Comparison of ENCODE assay signal across 1 cellular context in the genomic region with DNA sequence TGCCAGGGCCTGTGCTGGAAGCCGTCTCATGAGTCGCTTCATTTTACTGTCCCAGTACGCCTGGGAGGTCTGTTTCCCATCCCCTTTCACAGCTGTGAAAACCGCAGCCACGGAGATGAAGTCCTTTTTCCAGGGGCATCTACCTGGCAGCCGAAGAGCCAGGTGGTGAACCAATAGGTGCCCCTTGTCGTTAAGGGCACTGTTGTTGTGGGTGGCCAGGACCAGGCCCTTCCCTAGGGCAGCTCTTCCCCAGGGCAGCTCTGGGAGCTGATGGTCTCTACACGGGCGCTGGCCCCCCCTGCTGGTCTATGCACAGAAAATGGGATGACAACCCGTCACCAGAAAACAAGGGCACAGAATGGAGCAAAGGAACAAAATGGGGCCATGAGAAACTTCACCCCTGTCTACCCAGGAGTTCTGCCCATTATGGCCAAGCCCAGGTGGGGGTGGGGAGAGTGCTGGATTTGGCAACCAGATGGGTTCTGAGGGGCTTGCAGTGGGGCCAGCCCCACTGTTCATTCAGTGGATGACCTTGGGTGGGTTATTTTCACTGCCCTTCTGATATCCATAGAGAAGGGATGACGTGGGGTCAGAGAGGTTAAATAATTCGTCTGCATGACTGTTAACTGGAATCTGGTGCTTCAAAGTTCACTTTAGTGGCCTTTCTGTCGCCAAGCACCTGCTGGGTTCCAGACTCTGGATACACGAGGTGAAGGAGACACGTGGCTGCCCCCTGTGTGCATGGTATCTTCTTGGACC.
TF ChIP-seq lines count a peak whose summit lies in the region.

No MANE protein-coding gene starts in this region.

TF ChIP-seq in HepG2, 621 proteins besides CTCF, POLR2A, EP300 and RAD21 (continued from another document and continues in another):
- TF ChIP-seq, protein P1, sequence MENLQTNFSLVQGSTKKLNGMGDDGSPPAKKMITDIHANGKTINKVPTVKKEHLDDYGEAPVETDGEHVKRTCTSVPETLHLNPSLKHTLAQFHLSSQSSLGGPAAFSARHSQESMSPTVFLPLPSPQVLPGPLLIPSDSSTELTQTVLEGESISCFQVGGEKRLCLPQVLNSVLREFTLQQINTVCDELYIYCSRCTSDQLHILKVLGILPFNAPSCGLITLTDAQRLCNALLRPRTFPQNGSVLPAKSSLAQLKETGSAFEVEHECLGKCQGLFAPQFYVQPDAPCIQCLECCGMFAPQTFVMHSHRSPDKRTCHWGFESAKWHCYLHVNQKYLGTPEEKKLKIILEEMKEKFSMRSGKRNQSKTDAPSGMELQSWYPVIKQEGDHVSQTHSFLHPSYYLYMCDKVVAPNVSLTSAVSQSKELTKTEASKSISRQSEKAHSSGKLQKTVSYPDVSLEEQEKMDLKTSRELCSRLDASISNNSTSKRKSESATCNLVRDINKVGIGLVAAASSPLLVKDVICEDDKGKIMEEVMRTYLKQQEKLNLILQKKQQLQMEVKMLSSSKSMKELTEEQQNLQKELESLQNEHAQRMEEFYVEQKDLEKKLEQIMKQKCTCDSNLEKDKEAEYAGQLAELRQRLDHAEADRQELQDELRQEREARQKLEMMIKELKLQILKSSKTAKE (CRISPR knock-in tag; IDR thresholded peaks at IDR 0.05; ENCODE audit: borderline replicate concordance) = no peak
- TF ChIP-seq, protein P2, sequence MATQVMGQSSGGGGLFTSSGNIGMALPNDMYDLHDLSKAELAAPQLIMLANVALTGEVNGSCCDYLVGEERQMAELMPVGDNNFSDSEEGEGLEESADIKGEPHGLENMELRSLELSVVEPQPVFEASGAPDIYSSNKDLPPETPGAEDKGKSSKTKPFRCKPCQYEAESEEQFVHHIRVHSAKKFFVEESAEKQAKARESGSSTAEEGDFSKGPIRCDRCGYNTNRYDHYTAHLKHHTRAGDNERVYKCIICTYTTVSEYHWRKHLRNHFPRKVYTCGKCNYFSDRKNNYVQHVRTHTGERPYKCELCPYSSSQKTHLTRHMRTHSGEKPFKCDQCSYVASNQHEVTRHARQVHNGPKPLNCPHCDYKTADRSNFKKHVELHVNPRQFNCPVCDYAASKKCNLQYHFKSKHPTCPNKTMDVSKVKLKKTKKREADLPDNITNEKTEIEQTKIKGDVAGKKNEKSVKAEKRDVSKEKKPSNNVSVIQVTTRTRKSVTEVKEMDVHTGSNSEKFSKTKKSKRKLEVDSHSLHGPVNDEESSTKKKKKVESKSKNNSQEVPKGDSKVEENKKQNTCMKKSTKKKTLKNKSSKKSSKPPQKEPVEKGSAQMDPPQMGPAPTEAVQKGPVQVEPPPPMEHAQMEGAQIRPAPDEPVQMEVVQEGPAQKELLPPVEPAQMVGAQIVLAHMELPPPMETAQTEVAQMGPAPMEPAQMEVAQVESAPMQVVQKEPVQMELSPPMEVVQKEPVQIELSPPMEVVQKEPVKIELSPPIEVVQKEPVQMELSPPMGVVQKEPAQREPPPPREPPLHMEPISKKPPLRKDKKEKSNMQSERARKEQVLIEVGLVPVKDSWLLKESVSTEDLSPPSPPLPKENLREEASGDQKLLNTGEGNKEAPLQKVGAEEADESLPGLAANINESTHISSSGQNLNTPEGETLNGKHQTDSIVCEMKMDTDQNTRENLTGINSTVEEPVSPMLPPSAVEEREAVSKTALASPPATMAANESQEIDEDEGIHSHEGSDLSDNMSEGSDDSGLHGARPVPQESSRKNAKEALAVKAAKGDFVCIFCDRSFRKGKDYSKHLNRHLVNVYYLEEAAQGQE (IDR thresholded peaks at IDR 0.05; ENCODE audit: borderline replicate concordance in 1 of 2, low read depth in 1 of 2, low read length in 2 of 2) = no peak
- TF ChIP-seq ZSCAN31 (CRISPR knock-in tag; IDR thresholded peaks at IDR 0.05; ENCODE audit: low read depth) = 0 out of 2 replicates have a peak, but pooled peaks have one; percentile 49
- TF ChIP-seq, protein P3, sequence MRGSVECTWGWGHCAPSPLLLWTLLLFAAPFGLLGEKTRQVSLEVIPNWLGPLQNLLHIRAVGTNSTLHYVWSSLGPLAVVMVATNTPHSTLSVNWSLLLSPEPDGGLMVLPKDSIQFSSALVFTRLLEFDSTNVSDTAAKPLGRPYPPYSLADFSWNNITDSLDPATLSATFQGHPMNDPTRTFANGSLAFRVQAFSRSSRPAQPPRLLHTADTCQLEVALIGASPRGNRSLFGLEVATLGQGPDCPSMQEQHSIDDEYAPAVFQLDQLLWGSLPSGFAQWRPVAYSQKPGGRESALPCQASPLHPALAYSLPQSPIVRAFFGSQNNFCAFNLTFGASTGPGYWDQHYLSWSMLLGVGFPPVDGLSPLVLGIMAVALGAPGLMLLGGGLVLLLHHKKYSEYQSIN (CRISPR knock-in tag; IDR thresholded peaks at IDR 0.05; ENCODE audit: borderline replicate concordance) = no peak
- TF ChIP-seq, protein P4, sequence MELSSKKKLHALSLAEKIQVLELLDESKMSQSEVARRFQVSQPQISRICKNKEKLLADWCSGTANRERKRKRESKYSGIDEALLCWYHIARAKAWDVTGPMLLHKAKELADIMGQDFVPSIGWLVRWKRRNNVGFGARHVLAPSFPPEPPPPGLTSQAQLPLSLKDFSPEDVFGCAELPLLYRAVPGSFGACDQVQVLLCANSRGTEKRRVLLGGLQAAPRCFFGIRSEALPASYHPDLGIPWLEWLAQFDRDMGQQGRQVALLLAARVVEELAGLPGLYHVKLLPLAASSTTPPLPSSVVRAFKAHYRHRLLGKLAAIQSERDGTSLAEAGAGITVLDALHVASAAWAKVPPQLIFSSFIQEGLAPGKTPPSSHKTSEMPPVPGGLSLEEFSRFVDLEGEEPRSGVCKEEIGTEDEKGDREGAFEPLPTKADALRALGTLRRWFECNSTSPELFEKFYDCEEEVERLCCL (CRISPR knock-in tag; IDR thresholded peaks at IDR 0.05; ENCODE audit: borderline replicate concordance) = no peak
- TF ChIP-seq, protein P5, sequence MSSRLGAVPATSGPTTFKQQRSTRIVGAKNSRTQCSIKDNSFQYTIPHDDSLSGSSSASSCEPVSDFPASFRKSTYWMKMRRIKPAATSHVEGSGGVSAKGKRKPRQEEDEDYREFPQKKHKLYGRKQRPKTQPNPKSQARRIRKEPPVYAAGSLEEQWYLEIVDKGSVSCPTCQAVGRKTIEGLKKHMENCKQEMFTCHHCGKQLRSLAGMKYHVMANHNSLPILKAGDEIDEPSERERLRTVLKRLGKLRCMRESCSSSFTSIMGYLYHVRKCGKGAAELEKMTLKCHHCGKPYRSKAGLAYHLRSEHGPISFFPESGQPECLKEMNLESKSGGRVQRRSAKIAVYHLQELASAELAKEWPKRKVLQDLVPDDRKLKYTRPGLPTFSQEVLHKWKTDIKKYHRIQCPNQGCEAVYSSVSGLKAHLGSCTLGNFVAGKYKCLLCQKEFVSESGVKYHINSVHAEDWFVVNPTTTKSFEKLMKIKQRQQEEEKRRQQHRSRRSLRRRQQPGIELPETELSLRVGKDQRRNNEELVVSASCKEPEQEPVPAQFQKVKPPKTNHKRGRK (CRISPR knock-in tag; IDR thresholded peaks at IDR 0.05) = no peak
- TF ChIP-seq SALL1 (CRISPR knock-in tag; IDR thresholded peaks at IDR 0.05) = peak; percentile 86
- TF ChIP-seq, protein P6, sequence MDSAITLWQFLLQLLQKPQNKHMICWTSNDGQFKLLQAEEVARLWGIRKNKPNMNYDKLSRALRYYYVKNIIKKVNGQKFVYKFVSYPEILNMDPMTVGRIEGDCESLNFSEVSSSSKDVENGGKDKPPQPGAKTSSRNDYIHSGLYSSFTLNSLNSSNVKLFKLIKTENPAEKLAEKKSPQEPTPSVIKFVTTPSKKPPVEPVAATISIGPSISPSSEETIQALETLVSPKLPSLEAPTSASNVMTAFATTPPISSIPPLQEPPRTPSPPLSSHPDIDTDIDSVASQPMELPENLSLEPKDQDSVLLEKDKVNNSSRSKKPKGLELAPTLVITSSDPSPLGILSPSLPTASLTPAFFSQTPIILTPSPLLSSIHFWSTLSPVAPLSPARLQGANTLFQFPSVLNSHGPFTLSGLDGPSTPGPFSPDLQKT (CRISPR knock-in tag; IDR thresholded peaks at IDR 0.05; ENCODE audit: borderline replicate concordance) = no peak
- TF ChIP-seq, protein P7, sequence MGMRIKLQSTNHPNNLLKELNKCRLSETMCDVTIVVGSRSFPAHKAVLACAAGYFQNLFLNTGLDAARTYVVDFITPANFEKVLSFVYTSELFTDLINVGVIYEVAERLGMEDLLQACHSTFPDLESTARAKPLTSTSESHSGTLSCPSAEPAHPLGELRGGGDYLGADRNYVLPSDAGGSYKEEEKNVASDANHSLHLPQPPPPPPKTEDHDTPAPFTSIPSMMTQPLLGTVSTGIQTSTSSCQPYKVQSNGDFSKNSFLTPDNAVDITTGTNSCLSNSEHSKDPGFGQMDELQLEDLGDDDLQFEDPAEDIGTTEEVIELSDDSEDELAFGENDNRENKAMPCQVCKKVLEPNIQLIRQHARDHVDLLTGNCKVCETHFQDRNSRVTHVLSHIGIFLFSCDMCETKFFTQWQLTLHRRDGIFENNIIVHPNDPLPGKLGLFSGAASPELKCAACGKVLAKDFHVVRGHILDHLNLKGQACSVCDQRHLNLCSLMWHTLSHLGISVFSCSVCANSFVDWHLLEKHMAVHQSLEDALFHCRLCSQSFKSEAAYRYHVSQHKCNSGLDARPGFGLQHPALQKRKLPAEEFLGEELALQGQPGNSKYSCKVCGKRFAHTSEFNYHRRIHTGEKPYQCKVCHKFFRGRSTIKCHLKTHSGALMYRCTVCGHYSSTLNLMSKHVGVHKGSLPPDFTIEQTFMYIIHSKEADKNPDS (CRISPR knock-in tag; IDR thresholded peaks at IDR 0.05) = no peak
- peak; percentile 62; the same call in 1 of the 2 replicates for TF ChIP-seq ZNF101 (CRISPR knock-in tag; IDR thresholded peaks at IDR 0.05; ENCODE audit: borderline replicate concordance, low read depth)
- no peak for TF ChIP-seq SNRNP70 (IDR thresholded peaks at IDR 0.05; ENCODE audit: low read depth, low read length)
- TF ChIP-seq AGO2 (optimal IDR thresholded peaks at IDR 0.05; ENCODE audit: low read depth, low read length) = no peak
- TF ChIP-seq ELF4 (CRISPR knock-in tag; IDR thresholded peaks at IDR 0.05; ENCODE audit: borderline replicate concordance) = no peak
- TF ChIP-seq ZNF598 (CRISPR knock-in tag; IDR thresholded peaks at IDR 0.05; ENCODE audit: borderline replicate concordance) = 0 out of 2 replicates have a peak, but pooled peaks have one; percentile 59
- 0 out of 2 replicates have a peak, but pooled peaks have one; percentile 75 for TF ChIP-seq BRD4 (CRISPR knock-in tag; IDR thresholded peaks at IDR 0.05)
- no peak for TF ChIP-seq SP5 (CRISPR knock-in tag; IDR thresholded peaks at IDR 0.05; ENCODE audit: borderline replicate concordance, low read depth)
- TF ChIP-seq, protein P8, sequence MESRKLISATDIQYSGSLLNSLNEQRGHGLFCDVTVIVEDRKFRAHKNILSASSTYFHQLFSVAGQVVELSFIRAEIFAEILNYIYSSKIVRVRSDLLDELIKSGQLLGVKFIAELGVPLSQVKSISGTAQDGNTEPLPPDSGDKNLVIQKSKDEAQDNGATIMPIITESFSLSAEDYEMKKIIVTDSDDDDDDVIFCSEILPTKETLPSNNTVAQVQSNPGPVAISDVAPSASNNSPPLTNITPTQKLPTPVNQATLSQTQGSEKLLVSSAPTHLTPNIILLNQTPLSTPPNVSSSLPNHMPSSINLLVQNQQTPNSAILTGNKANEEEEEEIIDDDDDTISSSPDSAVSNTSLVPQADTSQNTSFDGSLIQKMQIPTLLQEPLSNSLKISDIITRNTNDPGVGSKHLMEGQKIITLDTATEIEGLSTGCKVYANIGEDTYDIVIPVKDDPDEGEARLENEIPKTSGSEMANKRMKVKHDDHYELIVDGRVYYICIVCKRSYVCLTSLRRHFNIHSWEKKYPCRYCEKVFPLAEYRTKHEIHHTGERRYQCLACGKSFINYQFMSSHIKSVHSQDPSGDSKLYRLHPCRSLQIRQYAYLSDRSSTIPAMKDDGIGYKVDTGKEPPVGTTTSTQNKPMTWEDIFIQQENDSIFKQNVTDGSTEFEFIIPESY (CRISPR knock-in tag; IDR thresholded peaks at IDR 0.05) = peak; percentile 80
- peak; percentile 90 for TF ChIP-seq MTA1 (CRISPR knock-in tag; IDR thresholded peaks at IDR 0.05; ENCODE audit: borderline replicate concordance)
- peak; percentile 86; the same call in 1 of the 2 replicates for TF ChIP-seq ZNF761 (CRISPR knock-in tag; conservative IDR thresholded peaks at IDR 0.05)
- no peak for TF ChIP-seq GABPB1 (CRISPR knock-in tag; IDR thresholded peaks at IDR 0.05)
- TF ChIP-seq ATM (IDR thresholded peaks at IDR 0.05; ENCODE audit: borderline replicate concordance) = no peak
- TF ChIP-seq MAFK (conservative IDR thresholded peaks at IDR 0.05 in 1 of 2, IDR thresholded peaks at IDR 0.05 in 1 of 2; ENCODE audit: low read length in 2 of 2) = no peak
- TF ChIP-seq, protein P9, sequence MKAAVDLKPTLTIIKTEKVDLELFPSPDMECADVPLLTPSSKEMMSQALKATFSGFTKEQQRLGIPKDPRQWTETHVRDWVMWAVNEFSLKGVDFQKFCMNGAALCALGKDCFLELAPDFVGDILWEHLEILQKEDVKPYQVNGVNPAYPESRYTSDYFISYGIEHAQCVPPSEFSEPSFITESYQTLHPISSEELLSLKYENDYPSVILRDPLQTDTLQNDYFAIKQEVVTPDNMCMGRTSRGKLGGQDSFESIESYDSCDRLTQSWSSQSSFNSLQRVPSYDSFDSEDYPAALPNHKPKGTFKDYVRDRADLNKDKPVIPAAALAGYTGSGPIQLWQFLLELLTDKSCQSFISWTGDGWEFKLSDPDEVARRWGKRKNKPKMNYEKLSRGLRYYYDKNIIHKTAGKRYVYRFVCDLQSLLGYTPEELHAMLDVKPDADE (CRISPR knock-in tag; IDR thresholded peaks at IDR 0.05) = no peak
- no peak for TF ChIP-seq HOXA7 (CRISPR knock-in tag; IDR thresholded peaks at IDR 0.05)
- no peak for TF ChIP-seq ISX (CRISPR knock-in tag; conservative IDR thresholded peaks at IDR 0.05)
- TF ChIP-seq NFYC (CRISPR knock-in tag; IDR thresholded peaks at IDR 0.05) = 0 out of 2 replicates have a peak, but pooled peaks have one; percentile 12
- no peak for TF ChIP-seq STAT5B (CRISPR knock-in tag; IDR thresholded peaks at IDR 0.05)
- TF ChIP-seq, protein P10, sequence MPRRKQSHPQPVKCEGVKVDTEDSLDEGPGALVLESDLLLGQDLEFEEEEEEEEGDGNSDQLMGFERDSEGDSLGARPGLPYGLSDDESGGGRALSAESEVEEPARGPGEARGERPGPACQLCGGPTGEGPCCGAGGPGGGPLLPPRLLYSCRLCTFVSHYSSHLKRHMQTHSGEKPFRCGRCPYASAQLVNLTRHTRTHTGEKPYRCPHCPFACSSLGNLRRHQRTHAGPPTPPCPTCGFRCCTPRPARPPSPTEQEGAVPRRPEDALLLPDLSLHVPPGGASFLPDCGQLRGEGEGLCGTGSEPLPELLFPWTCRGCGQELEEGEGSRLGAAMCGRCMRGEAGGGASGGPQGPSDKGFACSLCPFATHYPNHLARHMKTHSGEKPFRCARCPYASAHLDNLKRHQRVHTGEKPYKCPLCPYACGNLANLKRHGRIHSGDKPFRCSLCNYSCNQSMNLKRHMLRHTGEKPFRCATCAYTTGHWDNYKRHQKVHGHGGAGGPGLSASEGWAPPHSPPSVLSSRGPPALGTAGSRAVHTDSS (CRISPR knock-in tag; conservative IDR thresholded peaks at IDR 0.05) = no peak
- TF ChIP-seq CHD2 (IDR thresholded peaks at IDR 0.05; ENCODE audit: low read depth, low read length) = peak; percentile 47; the same call in 1 of the 2 replicates
- TF ChIP-seq ZNF496 (CRISPR knock-in tag; IDR thresholded peaks at IDR 0.05; ENCODE audit: insufficient replicate concordance) = no peak
